In the genomic region with DNA sequence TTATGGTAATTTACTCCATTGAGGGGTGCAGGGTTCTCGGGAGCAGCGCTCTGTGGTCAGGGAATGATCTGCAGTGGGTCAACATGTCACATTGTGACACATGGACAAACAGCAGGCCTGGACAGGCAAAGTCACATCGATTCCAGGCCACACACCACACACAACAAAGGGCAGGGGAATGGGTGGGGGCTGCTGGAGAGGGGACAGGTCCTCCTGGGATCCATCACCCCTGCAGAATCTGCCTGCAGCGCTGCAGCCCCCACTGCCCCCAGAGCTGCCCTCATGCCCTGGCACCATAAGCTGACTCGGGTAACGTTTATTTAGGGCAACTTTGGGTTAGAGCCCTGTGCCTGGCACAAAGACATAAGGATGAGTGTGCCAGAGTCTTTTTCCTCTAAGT, we compare ENCODE assay signal across 1 cellular context.
TF ChIP-seq lines count a peak whose summit lies in the region.

No MANE protein-coding gene starts in this region.

TF ChIP-seq in HepG2, 621 proteins besides CTCF, POLR2A, EP300 and RAD21 (continued from another document and continues in another):
- TF ChIP-seq, protein P1, sequence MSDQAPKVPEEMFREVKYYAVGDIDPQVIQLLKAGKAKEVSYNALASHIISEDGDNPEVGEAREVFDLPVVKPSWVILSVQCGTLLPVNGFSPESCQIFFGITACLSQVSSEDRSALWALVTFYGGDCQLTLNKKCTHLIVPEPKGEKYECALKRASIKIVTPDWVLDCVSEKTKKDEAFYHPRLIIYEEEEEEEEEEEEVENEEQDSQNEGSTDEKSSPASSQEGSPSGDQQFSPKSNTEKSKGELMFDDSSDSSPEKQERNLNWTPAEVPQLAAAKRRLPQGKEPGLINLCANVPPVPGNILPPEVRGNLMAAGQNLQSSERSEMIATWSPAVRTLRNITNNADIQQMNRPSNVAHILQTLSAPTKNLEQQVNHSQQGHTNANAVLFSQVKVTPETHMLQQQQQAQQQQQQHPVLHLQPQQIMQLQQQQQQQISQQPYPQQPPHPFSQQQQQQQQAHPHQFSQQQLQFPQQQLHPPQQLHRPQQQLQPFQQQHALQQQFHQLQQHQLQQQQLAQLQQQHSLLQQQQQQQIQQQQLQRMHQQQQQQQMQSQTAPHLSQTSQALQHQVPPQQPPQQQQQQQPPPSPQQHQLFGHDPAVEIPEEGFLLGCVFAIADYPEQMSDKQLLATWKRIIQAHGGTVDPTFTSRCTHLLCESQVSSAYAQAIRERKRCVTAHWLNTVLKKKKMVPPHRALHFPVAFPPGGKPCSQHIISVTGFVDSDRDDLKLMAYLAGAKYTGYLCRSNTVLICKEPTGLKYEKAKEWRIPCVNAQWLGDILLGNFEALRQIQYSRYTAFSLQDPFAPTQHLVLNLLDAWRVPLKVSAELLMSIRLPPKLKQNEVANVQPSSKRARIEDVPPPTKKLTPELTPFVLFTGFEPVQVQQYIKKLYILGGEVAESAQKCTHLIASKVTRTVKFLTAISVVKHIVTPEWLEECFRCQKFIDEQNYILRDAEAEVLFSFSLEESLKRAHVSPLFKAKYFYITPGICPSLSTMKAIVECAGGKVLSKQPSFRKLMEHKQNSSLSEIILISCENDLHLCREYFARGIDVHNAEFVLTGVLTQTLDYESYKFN (CRISPR knock-in tag; conservative IDR thresholded peaks at IDR 0.05): peak; percentile 64
- TF ChIP-seq KDM2A (CRISPR knock-in tag; IDR thresholded peaks at IDR 0.05; ENCODE audit: borderline replicate concordance, low read depth) (no peak), ARNTL (CRISPR knock-in tag; IDR thresholded peaks at IDR 0.05) (peak; percentile 73), HNRNPL (IDR thresholded peaks at IDR 0.05; ENCODE audit: low read depth, low read length) (peak; percentile 77), MXI1 (IDR thresholded peaks at IDR 0.05; ENCODE audit: borderline replicate concordance, low read depth, low read length) (peak; percentile 43; the same call in 1 of the 3 replicates), ZNF782 (CRISPR knock-in tag; IDR thresholded peaks at IDR 0.05; ENCODE audit: borderline replicate concordance) (no peak), FOXA3 (CRISPR knock-in tag; IDR thresholded peaks at IDR 0.05) (peak; percentile 64), ZNF292 (CRISPR knock-in tag; IDR thresholded peaks at IDR 0.05; ENCODE audit: borderline replicate concordance, low read depth) (peak; percentile 66; the same call in 1 of the 2 replicates), ZNF260 (CRISPR knock-in tag; IDR thresholded peaks at IDR 0.05; ENCODE audit: borderline replicate concordance, low read depth) (no peak), ZNF543 (CRISPR knock-in tag; IDR thresholded peaks at IDR 0.05) (0 out of 2 replicates have a peak, but pooled peaks have one; percentile 51)
- TF ChIP-seq, protein P2, sequence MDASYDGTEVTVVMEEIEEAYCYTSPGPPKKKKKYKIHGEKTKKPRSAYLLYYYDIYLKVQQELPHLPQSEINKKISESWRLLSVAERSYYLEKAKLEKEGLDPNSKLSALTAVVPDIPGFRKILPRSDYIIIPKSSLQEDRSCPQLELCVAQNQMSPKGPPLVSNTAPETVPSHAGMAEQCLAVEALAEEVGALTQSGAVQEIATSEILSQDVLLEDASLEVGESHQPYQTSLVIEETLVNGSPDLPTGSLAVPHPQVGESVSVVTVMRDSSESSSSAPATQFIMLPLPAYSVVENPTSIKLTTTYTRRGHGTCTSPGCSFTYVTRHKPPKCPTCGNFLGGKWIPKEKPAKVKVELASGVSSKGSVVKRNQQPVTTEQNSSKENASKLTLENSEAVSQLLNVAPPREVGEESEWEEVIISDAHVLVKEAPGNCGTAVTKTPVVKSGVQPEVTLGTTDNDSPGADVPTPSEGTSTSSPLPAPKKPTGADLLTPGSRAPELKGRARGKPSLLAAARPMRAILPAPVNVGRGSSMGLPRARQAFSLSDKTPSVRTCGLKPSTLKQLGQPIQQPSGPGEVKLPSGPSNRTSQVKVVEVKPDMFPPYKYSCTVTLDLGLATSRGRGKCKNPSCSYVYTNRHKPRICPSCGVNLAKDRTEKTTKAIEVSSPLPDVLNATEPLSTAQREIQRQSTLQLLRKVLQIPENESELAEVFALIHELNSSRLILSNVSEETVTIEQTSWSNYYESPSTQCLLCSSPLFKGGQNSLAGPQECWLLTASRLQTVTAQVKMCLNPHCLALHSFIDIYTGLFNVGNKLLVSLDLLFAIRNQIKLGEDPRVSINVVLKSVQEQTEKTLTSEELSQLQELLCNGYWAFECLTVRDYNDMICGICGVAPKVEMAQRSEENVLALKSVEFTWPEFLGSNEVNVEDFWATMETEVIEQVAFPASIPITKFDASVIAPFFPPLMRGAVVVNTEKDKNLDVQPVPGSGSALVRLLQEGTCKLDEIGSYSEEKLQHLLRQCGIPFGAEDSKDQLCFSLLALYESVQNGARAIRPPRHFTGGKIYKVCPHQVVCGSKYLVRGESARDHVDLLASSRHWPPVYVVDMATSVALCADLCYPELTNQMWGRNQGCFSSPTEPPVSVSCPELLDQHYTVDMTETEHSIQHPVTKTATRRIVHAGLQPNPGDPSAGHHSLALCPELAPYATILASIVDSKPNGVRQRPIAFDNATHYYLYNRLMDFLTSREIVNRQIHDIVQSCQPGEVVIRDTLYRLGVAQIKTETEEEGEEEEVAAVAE (CRISPR knock-in tag; IDR thresholded peaks at IDR 0.05; ENCODE audit: borderline replicate concordance): no peak
- TF ChIP-seq, protein P3, sequence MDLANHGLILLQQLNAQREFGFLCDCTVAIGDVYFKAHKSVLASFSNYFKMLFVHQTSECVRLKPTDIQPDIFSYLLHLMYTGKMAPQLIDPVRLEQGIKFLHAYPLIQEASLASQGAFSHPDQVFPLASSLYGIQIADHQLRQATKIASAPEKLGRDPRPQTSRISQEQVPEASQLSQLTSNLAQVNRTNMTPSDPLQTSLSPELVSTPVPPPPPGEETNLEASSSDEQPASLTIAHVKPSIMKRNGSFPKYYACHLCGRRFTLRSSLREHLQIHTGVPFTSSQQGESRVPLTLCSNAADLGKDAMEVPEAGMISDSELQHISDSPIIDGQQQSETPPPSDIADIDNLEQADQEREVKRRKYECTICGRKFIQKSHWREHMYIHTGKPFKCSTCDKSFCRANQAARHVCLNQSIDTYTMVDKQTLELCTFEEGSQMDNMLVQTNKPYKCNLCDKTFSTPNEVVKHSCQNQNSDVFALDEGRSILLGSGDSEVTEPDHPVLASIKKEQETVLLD (CRISPR knock-in tag; IDR thresholded peaks at IDR 0.05; ENCODE audit: low read depth): no peak
- TF ChIP-seq, protein P4, sequence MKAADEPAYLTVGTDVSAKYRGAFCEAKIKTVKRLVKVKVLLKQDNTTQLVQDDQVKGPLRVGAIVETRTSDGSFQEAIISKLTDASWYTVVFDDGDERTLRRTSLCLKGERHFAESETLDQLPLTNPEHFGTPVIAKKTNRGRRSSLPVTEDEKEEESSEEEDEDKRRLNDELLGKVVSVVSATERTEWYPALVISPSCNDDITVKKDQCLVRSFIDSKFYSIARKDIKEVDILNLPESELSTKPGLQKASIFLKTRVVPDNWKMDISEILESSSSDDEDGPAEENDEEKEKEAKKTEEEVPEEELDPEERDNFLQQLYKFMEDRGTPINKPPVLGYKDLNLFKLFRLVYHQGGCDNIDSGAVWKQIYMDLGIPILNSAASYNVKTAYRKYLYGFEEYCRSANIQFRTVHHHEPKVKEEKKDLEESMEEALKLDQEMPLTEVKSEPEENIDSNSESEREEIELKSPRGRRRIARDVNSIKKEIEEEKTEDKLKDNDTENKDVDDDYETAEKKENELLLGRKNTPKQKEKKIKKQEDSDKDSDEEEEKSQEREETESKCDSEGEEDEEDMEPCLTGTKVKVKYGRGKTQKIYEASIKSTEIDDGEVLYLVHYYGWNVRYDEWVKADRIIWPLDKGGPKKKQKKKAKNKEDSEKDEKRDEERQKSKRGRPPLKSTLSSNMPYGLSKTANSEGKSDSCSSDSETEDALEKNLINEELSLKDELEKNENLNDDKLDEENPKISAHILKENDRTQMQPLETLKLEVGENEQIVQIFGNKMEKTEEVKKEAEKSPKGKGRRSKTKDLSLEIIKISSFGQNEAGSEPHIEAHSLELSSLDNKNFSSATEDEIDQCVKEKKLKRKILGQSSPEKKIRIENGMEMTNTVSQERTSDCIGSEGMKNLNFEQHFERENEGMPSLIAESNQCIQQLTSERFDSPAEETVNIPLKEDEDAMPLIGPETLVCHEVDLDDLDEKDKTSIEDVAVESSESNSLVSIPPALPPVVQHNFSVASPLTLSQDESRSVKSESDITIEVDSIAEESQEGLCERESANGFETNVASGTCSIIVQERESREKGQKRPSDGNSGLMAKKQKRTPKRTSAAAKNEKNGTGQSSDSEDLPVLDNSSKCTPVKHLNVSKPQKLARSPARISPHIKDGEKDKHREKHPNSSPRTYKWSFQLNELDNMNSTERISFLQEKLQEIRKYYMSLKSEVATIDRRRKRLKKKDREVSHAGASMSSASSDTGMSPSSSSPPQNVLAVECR (CRISPR knock-in tag; IDR thresholded peaks at IDR 0.05; ENCODE audit: borderline replicate concordance): peak; percentile 60; the same call in 1 of the 2 replicates
- TF ChIP-seq, protein P5, sequence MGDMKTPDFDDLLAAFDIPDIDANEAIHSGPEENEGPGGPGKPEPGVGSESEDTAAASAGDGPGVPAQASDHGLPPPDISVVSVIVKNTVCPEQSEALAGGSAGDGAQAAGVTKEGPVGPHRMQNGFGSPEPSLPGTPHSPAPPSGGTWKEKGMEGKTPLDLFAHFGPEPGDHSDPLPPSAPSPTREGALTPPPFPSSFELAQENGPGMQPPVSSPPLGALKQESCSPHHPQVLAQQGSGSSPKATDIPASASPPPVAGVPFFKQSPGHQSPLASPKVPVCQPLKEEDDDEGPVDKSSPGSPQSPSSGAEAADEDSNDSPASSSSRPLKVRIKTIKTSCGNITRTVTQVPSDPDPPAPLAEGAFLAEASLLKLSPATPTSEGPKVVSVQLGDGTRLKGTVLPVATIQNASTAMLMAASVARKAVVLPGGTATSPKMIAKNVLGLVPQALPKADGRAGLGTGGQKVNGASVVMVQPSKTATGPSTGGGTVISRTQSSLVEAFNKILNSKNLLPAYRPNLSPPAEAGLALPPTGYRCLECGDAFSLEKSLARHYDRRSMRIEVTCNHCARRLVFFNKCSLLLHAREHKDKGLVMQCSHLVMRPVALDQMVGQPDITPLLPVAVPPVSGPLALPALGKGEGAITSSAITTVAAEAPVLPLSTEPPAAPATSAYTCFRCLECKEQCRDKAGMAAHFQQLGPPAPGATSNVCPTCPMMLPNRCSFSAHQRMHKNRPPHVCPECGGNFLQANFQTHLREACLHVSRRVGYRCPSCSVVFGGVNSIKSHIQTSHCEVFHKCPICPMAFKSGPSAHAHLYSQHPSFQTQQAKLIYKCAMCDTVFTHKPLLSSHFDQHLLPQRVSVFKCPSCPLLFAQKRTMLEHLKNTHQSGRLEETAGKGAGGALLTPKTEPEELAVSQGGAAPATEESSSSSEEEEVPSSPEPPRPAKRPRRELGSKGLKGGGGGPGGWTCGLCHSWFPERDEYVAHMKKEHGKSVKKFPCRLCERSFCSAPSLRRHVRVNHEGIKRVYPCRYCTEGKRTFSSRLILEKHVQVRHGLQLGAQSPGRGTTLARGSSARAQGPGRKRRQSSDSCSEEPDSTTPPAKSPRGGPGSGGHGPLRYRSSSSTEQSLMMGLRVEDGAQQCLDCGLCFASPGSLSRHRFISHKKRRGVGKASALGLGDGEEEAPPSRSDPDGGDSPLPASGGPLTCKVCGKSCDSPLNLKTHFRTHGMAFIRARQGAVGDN (CRISPR knock-in tag; IDR thresholded peaks at IDR 0.05): peak; percentile 85
- TF ChIP-seq, protein P6, sequence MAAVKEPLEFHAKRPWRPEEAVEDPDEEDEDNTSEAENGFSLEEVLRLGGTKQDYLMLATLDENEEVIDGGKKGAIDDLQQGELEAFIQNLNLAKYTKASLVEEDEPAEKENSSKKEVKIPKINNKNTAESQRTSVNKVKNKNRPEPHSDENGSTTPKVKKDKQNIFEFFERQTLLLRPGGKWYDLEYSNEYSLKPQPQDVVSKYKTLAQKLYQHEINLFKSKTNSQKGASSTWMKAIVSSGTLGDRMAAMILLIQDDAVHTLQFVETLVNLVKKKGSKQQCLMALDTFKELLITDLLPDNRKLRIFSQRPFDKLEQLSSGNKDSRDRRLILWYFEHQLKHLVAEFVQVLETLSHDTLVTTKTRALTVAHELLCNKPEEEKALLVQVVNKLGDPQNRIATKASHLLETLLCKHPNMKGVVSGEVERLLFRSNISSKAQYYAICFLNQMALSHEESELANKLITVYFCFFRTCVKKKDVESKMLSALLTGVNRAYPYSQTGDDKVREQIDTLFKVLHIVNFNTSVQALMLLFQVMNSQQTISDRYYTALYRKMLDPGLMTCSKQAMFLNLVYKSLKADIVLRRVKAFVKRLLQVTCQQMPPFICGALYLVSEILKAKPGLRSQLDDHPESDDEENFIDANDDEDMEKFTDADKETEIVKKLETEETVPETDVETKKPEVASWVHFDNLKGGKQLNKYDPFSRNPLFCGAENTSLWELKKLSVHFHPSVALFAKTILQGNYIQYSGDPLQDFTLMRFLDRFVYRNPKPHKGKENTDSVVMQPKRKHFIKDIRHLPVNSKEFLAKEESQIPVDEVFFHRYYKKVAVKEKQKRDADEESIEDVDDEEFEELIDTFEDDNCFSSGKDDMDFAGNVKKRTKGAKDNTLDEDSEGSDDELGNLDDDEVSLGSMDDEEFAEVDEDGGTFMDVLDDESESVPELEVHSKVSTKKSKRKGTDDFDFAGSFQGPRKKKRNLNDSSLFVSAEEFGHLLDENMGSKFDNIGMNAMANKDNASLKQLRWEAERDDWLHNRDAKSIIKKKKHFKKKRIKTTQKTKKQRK (IDR thresholded peaks at IDR 0.05; ENCODE audit: low read length): no peak
- TF ChIP-seq, protein P7, sequence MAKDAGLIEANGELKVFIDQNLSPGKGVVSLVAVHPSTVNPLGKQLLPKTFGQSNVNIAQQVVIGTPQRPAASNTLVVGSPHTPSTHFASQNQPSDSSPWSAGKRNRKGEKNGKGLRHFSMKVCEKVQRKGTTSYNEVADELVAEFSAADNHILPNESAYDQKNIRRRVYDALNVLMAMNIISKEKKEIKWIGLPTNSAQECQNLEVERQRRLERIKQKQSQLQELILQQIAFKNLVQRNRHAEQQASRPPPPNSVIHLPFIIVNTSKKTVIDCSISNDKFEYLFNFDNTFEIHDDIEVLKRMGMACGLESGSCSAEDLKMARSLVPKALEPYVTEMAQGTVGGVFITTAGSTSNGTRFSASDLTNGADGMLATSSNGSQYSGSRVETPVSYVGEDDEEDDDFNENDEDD (CRISPR knock-in tag; IDR thresholded peaks at IDR 0.05; ENCODE audit: borderline replicate concordance): no peak
- TF ChIP-seq, protein P8, sequence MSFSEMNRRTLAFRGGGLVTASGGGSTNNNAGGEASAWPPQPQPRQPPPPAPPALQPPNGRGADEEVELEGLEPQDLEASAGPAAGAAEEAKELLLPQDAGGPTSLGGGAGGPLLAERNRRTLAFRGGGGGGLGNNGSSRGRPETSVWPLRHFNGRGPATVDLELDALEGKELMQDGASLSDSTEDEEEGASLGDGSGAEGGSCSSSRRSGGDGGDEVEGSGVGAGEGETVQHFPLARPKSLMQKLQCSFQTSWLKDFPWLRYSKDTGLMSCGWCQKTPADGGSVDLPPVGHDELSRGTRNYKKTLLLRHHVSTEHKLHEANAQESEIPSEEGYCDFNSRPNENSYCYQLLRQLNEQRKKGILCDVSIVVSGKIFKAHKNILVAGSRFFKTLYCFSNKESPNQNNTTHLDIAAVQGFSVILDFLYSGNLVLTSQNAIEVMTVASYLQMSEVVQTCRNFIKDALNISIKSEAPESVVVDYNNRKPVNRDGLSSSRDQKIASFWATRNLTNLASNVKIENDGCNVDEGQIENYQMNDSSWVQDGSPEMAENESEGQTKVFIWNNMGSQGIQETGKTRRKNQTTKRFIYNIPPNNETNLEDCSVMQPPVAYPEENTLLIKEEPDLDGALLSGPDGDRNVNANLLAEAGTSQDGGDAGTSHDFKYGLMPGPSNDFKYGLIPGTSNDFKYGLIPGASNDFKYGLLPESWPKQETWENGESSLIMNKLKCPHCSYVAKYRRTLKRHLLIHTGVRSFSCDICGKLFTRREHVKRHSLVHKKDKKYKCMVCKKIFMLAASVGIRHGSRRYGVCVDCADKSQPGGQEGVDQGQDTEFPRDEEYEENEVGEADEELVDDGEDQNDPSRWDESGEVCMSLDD (CRISPR knock-in tag; IDR thresholded peaks at IDR 0.05; ENCODE audit: borderline replicate concordance): 0 out of 2 replicates have a peak, but pooled peaks have one; percentile 48
